ENCODE assay signal across 12 cellular contexts in the genomic region with DNA sequence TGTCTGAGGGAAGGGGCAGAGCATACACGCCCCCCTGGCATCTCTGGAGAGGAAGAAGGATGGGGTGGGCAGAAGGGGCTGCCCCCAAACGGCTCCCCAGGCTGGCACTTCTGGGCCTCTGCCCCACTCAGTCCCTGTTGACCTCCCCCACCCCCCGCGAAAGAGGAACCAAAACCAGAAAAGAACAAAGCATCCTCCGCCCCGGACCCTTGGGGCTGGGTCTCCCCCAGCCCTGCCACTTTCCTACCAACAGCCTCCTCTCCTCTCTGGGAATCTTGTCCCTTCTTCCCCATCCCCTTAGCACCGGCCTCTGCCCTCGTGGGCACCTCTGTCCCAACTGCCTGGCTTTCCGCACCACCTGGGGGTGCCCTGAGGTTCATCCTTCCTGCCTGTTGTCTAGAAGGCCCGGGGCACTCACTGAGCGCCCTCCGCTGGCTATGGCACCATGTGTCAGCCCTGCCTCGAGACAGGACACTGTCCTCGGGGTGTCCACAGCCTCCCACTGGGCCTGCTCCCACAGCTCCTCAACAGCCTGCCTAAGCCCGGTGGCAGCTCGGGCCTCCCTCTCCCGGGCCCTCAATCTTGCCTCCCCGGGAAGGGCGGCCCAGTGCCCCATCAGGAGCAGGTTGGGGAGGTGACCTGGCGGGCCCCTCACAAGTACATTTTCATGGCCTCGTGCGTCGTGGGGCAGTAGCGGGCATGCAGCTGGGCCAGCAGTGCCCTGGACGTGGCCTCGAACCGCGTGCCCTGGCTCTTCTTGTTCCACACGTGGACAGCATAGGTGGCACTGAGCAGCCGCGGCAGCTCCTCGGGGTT. TPM values are rescaled to one million over a fixed set of nuclear protein-coding genes. Genes with fewer than 3 reads are reported as not detected.
DNase-seq lines count a peak whose midpoint lies in the region; ATAC-seq and TF ChIP-seq lines count a peak whose summit lies in the region.
"Had no signal": no experiment of that assay in that cellular context is flagged by ENCODE, and none has a peak within 500 bp of the region (broad histone marks: within the 10 kb centered on the region; RNA-seq: fewer than 3 reads in every experiment).

No MANE protein-coding gene starts in this region.

- no peaks in the 10 kb centered on the region for H3K9me3 ChIP-seq in WERI-Rb-1 (ENCODE audit: severe bottlenecking)
- no peaks in the 10 kb centered on the region for H3K9me3 ChIP-seq in muscle layer of colon (ENCODE audit: low read length)
- no peaks in the 10 kb centered on the region for H3K9me3 ChIP-seq in body of pancreas

- ATAC-seq in GM19035 (IDR thresholded peaks at IDR 0.05; ENCODE audit: unreplicated experiment) (no peak), body of pancreas (no peak)

- BruUV-seq in Calu3 (replicated peaks; lab: Mats Ljungman, UMichigan) = no TSS peak

- peak overlapping the region; percentile 21 for H3K27ac Mint-ChIP-seq in Calu3 (ENCODE audit: unreplicated experiment)

- no peak overlapping the region for H3K4me3 Mint-ChIP-seq in Calu3 (ENCODE audit: low read depth, unreplicated experiment)

- WGBS in body of pancreas, 2 donors = 77% methylated on average over 8 to 28 of the region's 32 CpGs

- H3K36me3 ChIP-seq in WERI-Rb-1 (no peaks in the 10 kb centered on the region), muscle layer of colon (ENCODE audit: insufficient read depth, low read length) (peaks cover 20% of the 10 kb centered on the region), body of pancreas (replicated peaks in 1 of 2; ENCODE audit: insufficient read depth in 1 of 2, low read depth in 2 of 2) (no peaks in the 10 kb centered on the region)

- intact Hi-C loops in Calu3 (cut with micrococcal nuclease; ENCODE audit: unreplicated experiment) (no loop called here), body of pancreas (cut with DNase I) (no loop called here)

- H3K4me3 ChIP-seq in WERI-Rb-1 (ENCODE audit: low read depth, low read length) = no peak overlapping the region
- no peak overlapping the region for H3K4me3 ChIP-seq in muscle layer of colon (ENCODE audit: low read depth in 1 of 2, low read length in 2 of 2)
- H3K4me3 ChIP-seq in body of pancreas = no peak overlapping the region
- H3K4me3 ChIP-seq: skin epidermis had no signal

- no peak for TF ChIP-seq POLR2A in body of pancreas (IDR thresholded peaks at IDR 0.05)

- peaks cover 21% of the 10 kb centered on the region for H3K4me1 Mint-ChIP-seq in Calu3 (ENCODE audit: low read depth, unreplicated experiment)

- H3K27me3 ChIP-seq in WERI-Rb-1 (ENCODE audit: insufficient read depth, low read depth, severe bottlenecking) = no peaks in the 10 kb centered on the region
- no peaks in the 10 kb centered on the region for H3K27me3 ChIP-seq in muscle layer of colon (ENCODE audit: control insufficient read depth in 1 of 2, insufficient read depth in 2 of 2, low read length in 2 of 2)
- no peaks in the 10 kb centered on the region for H3K27me3 ChIP-seq in body of pancreas

- H3K27ac ChIP-seq in WERI-Rb-1 (no peak overlapping the region), muscle layer of colon (ENCODE audit: low read depth, low read length) (peak overlapping the region; percentile 19), body of pancreas (no peak overlapping the region)

- DNase-seq in Calu3 (no peak), GM20000 (ENCODE audit: low spot score) (peak; percentile 73), WERI-Rb-1 (no peak), body of pancreas (no peak), T-helper 2 cell (no peak), NCI-H526 treated with DMSO at 0.1 percent for 48 hours (lab: John Stamatoyannopoulos, UW) (no peak)
- DNase-seq: activated effector memory CD4-positive, alpha-beta T cell treated with Interleukin-2 at 50 U/mL for 16 hours; NCI-H510A treated with DMSO at 0.1 percent for 48 hours had no signal

- no peaks in the 10 kb centered on the region for H3K27me3 Mint-ChIP-seq in Calu3 (ENCODE audit: unreplicated experiment)

- no peak overlapping the region for H3K9ac ChIP-seq in muscle layer of colon (ENCODE audit: low read length)

- H3K4me1 ChIP-seq in muscle layer of colon (ENCODE audit: insufficient read depth, low read length) (peaks cover 54% of the 10 kb centered on the region), body of pancreas (peaks cover 20% of the 10 kb centered on the region)

- CTCF ChIA-PET in Calu3 (lab: Charles Lee) = no interaction called here

- peaks cover 22% of the 10 kb centered on the region for H3K36me3 Mint-ChIP-seq in Calu3 (ENCODE audit: insufficient read depth, unreplicated experiment)

- no peaks in the 10 kb centered on the region for H3K9me3 Mint-ChIP-seq in Calu3 (ENCODE audit: low read depth, unreplicated experiment)

- TF ChIP-seq CTCF in Calu3 (IDR thresholded peaks at IDR 0.05; ENCODE audit: unreplicated experiment) = no peak
- peak; percentile 22 for TF ChIP-seq CTCF in GM20000 (IDR thresholded peaks at IDR 0.05; ENCODE audit: extremely low read depth, missing control alignments)
- TF ChIP-seq CTCF in WERI-Rb-1 (IDR thresholded peaks at IDR 0.05; ENCODE audit: low read depth, low read length) = peak; percentile 37; the same call in 1 of the 2 replicates
- TF ChIP-seq CTCF in body of pancreas (IDR thresholded peaks at IDR 0.05) = no peak

RNA-seq across cellular contexts. Expression of gene A4GALT, which starts 28.2 kb away (rescaled TPM):
- 8.6 and 10.5 TPM in 2 replicates for total RNA-seq in Calu3 (2022)
- 1 to 10 TPM; 3.1 to 6.9 TPM for total RNA-seq in body of pancreas

RNA-seq across cellular contexts. Expression of gene CYB5R3, which starts 43.3 kb away (rescaled TPM):
- 101 and 102 TPM in 2 replicates for total RNA-seq in Calu3 (2022)
- total RNA-seq in body of pancreas = 10 to 100 TPM; 41.8 to 50.8 TPM

RNA-seq across cellular contexts. Expression of gene ATP5MGL, which starts 52.0 kb away (rescaled TPM):
- total RNA-seq in Calu3 (2022) (0.66 and 1.1 TPM in 2 replicates), body of pancreas (not detected)
- total RNA-seq: myocyte had no signal

Comparison
In these comparisons a context has a peak if more than half of its experiments do, and no peak if none do; other contexts are left out.
1. CTCF ChIP-seq: peak in GM20000 (single experiment) and WERI-Rb-1 (single experiment); none in Calu3 (single experiment) and body of pancreas (0 of 7).